16 cellular contexts compared by ENCODE assay signal in the genomic region with DNA sequence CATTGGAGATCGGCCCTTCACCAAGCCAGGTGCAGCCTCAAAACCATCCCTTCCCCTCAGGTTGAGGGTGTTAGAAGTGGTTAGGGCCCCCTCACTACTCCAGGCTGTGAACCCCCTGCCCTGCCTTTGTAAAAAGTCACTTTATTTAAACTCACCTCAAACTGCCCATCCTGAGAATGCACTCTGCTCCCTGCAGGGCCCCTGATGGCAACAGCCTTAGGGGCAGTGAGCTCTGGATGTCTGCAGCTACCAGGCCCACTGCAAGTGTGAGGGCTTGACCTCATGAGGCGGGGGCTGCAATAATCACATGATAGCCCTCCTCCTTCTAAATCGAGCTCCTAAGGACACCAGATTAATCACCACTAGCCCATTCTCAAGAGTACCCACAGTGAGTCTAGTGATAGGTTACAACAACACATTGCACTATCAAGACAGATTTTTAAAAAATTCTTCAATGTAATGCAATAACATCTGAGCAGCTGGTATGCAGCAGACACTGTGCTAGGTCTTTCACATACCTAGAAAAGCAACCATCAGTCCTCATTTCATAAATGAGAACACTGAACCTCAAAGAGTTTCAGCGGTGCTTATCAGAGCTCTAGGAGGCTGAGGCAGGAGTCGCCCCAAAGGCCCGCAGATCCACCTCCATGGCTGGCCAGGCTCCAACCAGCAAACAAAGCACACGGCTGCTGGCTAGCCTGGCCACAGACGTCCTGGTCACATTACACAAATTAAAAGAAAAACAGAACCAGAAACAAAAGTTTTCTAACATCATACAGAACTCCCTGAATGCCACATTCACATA. TPM values are rescaled to one million over a fixed set of nuclear protein-coding genes. Genes with fewer than 3 reads are reported as not detected.
DNase-seq lines count a peak whose midpoint lies in the region; FAIRE-seq and TF ChIP-seq lines count a peak whose summit lies in the region.
"Had no signal": no experiment of that assay in that cellular context is flagged by ENCODE, and none has a peak within 500 bp of the region (broad histone marks: within the 10 kb centered on the region; RNA-seq: fewer than 3 reads in every experiment).

No MANE protein-coding gene starts in this region.

- no peak overlapping the region for H3K23ac ChIP-seq in neuronal stem cell (ENCODE audit: low read depth, low read length, poor library complexity)

- H3K79me1 ChIP-seq in neuronal stem cell (ENCODE audit: low read depth, low read length), result peaks cover 18% of the 10 kb centered on the region

- H3K4me2 ChIP-seq in neuronal stem cell (ENCODE audit: insufficient read depth, low read length, poor library complexity, severe bottlenecking), result no peak overlapping the region

- H3K9me3 ChIP-seq in neuronal stem cell (replicated peaks in 1 of 2; ENCODE audit: control insufficient read depth in 2 of 2, insufficient read depth in 1 of 2, low read depth in 1 of 2, low read length in 2 of 2) (peaks cover 0 to 6% of the 10 kb centered on the region in 2 donors), tibial artery (no peaks in the 10 kb centered on the region)

- H2AFZ ChIP-seq in neuronal stem cell (ENCODE audit: low read length), result no peak overlapping the region

- no peak overlapping the region for H2BK15ac ChIP-seq in neuronal stem cell (ENCODE audit: low read length)

- H3K27ac ChIP-seq in neuronal stem cell (replicated peaks; ENCODE audit: low read length) (no peak overlapping the region), tibial artery (no peak overlapping the region)
- H3K27ac ChIP-seq: brain microvascular endothelial cell had no signal

- no peak overlapping the region for H4K8ac ChIP-seq in neuronal stem cell (ENCODE audit: low read depth, low read length)

- H2BK12ac ChIP-seq in neuronal stem cell (ENCODE audit: low read length), result no peak overlapping the region

- intact Hi-C loops in tibial artery (cut with DNase I; ENCODE audit: low total_unique reads), result no loop called here

- no peak overlapping the region for H3K9ac ChIP-seq in neuronal stem cell (ENCODE audit: low read depth, low read length, poor library complexity)

- no peak for DNase-seq in GM12891 (ENCODE audit: insufficient read length, low spot score)
- DNase-seq in NCI-H69 (lab: John Stamatoyannopoulos, UW), result peak; percentile 34
- peak; percentile 44 for DNase-seq in dermis blood vessel endothelial cell
- DNase-seq in neuronal stem cell (ENCODE audit: low spot score), result no peak
- DNase-seq in tibial artery, result no peak
- DNase-seq in ureter (ENCODE audit: low spot score), result no peak
- no peak for DNase-seq in kidney glomerular epithelial cell (lab: John Stamatoyannopoulos, UW)
- no peak for DNase-seq in activated naive CD4-positive, alpha-beta T cell treated with Interleukin-2 at 50 U/mL for 16 hours
- DNase-seq: activated CD4-positive, CD25-positive, alpha-beta regulatory T cell; activated effector memory CD4-positive, alpha-beta T cell treated with Interleukin-2 at 50 U/mL for 16 hours; brain microvascular endothelial cell; effector CD4-positive, alpha-beta T cell; naive thymus-derived CD4-positive, alpha-beta T cell; NCI-H1930; NCI-H774; stimulated activated CD4-positive, alpha-beta T cell treated with anti-CD3 and anti-CD28 coated beads, Interleukin-15, amount 100 ng/mL, for 24 hours had no signal

- H3K4me1 ChIP-seq in neuronal stem cell (ENCODE audit: control insufficient read depth in 2 of 2, insufficient read depth in 1 of 2, low read depth in 1 of 2, low read length in 2 of 2) (peaks cover 10 to 15% of the 10 kb centered on the region in 2 donors), tibial artery (peaks cover 0 to 43% (median 11%) of the 10 kb centered on the region in 4 donors)

- H3K14ac ChIP-seq in neuronal stem cell (ENCODE audit: low read length), result no peak overlapping the region

- no peak for TF ChIP-seq POLR2A in GM12891 (IDR thresholded peaks at IDR 0.05; ENCODE audit: low read depth, low read length)

- H3K4ac ChIP-seq in neuronal stem cell (ENCODE audit: low read length), result no peak overlapping the region

- H3K36me3 ChIP-seq in neuronal stem cell (replicated peaks in 1 of 2; ENCODE audit: control insufficient read depth in 2 of 2, insufficient read depth in 2 of 2, low read length in 2 of 2) (no peaks in the 10 kb centered on the region), tibial artery (no peaks in the 10 kb centered on the region)
- H3K36me3 ChIP-seq: brain microvascular endothelial cell had no signal

- peak; percentile 13 for FAIRE-seq in GM12891 (lab: Jason Lieb, UNC)

- peak overlapping the region; percentile 57 for H3K18ac ChIP-seq in neuronal stem cell (ENCODE audit: low read length)

- H2BK5ac ChIP-seq in neuronal stem cell (ENCODE audit: low read length), result no peak overlapping the region

- H3K27me3 ChIP-seq in neuronal stem cell (ENCODE audit: control insufficient read depth in 3 of 3, insufficient read depth in 3 of 3, low read depth in 1 of 3, low read length in 3 of 3), result no peaks in the 10 kb centered on the region
- no peaks in the 10 kb centered on the region for H3K27me3 ChIP-seq in tibial artery
- H3K27me3 ChIP-seq: brain microvascular endothelial cell had no signal

- H2AK5ac ChIP-seq in neuronal stem cell (ENCODE audit: low read depth, low read length), result no peak overlapping the region

- H2BK120ac ChIP-seq in neuronal stem cell (ENCODE audit: low read depth, low read length), result no peak overlapping the region

- H3K4me3 ChIP-seq in neuronal stem cell (ENCODE audit: low read length in 2 of 2), result no peak overlapping the region
- H3K4me3 ChIP-seq in tibial artery, result no peak overlapping the region

- no peak overlapping the region for H4K91ac ChIP-seq in neuronal stem cell (ENCODE audit: low read depth, low read length, poor library complexity)

- no peak for TF ChIP-seq CTCF in tibial artery (IDR thresholded peaks at IDR 0.05)

- no CpG with 5 or more reads among the region's 8 CpGs for WGBS in neuronal stem cell (ENCODE audit: extremely low coverage in 2 of 2, insufficient read length in 2 of 2, insufficient replicate concordance in 1 of 2), 2 donors

TF ChIP-seq in GM12891, 5 proteins besides CTCF, POLR2A, EP300 and RAD21:
- TF ChIP-seq POLR2AphosphoS5 (IDR thresholded peaks at IDR 0.05; ENCODE audit: low read depth, low read length) (no peak), TAF1 (IDR thresholded peaks at IDR 0.05; ENCODE audit: low read depth, low read length) (no peak), POU2F2 (IDR thresholded peaks at IDR 0.05; ENCODE audit: low read depth, low read length) (no peak), SPI1 (IDR thresholded peaks at IDR 0.05; ENCODE audit: low read depth, low read length) (no peak)

RNA-seq across cellular contexts. Expression of a gene that starts 26.0 kb away (rescaled TPM):
- polyA plus RNA-seq in GM12891 (2012; ENCODE audit: low read depth, missing spikeins), result 10.9 TPM
- 17.7 and 69.5 TPM in 2 replicates for total RNA-seq in dermis blood vessel endothelial cell
- 13.7 TPM for polyA plus RNA-seq in neuronal stem cell (2013, experiment 1 of 2)
- polyA plus RNA-seq in neuronal stem cell (2013, experiment 2 of 2), result 13.8 TPM
- 84.8 TPM for total RNA-seq in ureter

Comparison
In these comparisons a context has a peak if more than half of its experiments do, and no peak if none do; other contexts are left out.
1. DNase-seq: peak in NCI-H69 (single experiment) and dermis blood vessel endothelial cell (single experiment); none in GM12891 (single experiment), neuronal stem cell (single experiment), tibial artery (0 of 2), ureter (single experiment), kidney glomerular epithelial cell (single experiment) and activated naive CD4-positive, alpha-beta T cell treated with Interleukin-2 at 50 U/mL for 16 hours (single experiment).